Comparison of ENCODE assay signal across 22 cellular contexts in genomic region chr2:190942697-190943096, GRCh38.
"Had no signal": no experiment of that assay in that cellular context is flagged by ENCODE, and none has a peak within 500 bp of the region (broad histone marks: within the 10 kb centered on the region; RNA-seq: fewer than 3 reads in every experiment).

No MANE protein-coding gene starts in this region.

- H3K27me3 Mint-ChIP-seq: activated CD8-positive, alpha-beta T cell treated with anti-CD3 and anti-CD28 coated beads for 36 hours; activated naive CD4-positive, alpha-beta T cell treated with anti-CD3 and anti-CD28 coated beads, Interleukin-2, amount 10 ng/mL, durations not matched to agents 7 days and 5 days; activated naive CD8-positive, alpha-beta T cell treated with anti-CD3 and anti-CD28 coated beads for 36 hours had no signal

- DNase-seq: activated CD4-positive, alpha-beta T cell treated with anti-CD3 and anti-CD28 coated beads, Interleukin-2, amount 50 U/mL, for 1 hour; activated CD4-positive, CD25-positive, alpha-beta regulatory T cell treated with anti-CD3 and anti-CD28 coated beads, Interleukin-2, amount 50 U/mL, for 72 hours; activated CD8-positive, alpha-beta memory T cell treated with anti-CD3 and anti-CD28 coated beads, Interleukin-2, amount 50 U/mL, for 4 hours; activated CD8-positive, alpha-beta T cell treated with anti-CD3 and anti-CD28 coated beads for 36 hours; activated gamma-delta T cell treated with Interleukin-2 at 50 U/mL for 16 hours; activated naive CD4-positive, alpha-beta T cell treated with anti-CD3 and anti-CD28 coated beads, Interleukin-2, amount 10 ng/mL, durations not matched to agents 7 days and 5 days; activated naive CD8-positive, alpha-beta T cell treated with anti-CD3 and anti-CD28 coated beads for 36 hours; activated T-cell treated with anti-CD3 and anti-CD28 coated beads, Interleukin-2, amount 50 U/mL, for 72 hours; brain microvascular endothelial cell; cerebellar nuclear complex; NCI-H1105 treated with DMSO at 0.1 percent for 48 hours; NCI-H1436 treated with DMSO at 0.1 percent for 48 hours; NCI-H187 treated with DMSO at 0.1 percent for 48 hours; NCI-H2081 treated with DMSO at 0.1 percent for 48 hours; NCI-H446; NCI-H524; SHP77 treated with DMSO at 0.1 percent for 48 hours had no signal

- H3K36me3 Mint-ChIP-seq: activated naive CD8-positive, alpha-beta T cell treated with anti-CD3 and anti-CD28 coated beads for 36 hours; WTC11 had no signal

- H3K27ac Mint-ChIP-seq: activated CD8-positive, alpha-beta T cell treated with anti-CD3 and anti-CD28 coated beads for 36 hours; activated naive CD4-positive, alpha-beta T cell treated with anti-CD3 and anti-CD28 coated beads, Interleukin-2, amount 10 ng/mL, durations not matched to agents 7 days and 5 days; activated naive CD8-positive, alpha-beta T cell treated with anti-CD3 and anti-CD28 coated beads for 36 hours; activated T-cell treated with anti-CD3 and anti-CD28 coated beads, Interleukin-2, amount 50 U/mL, for 72 hours; activated T-helper 2 cell treated with anti-CD3 and anti-CD28 coated beads, Interferon-gamma antibody, Interleukin-2, Interleukin-4, amounts not matched to agents 10 μg/mL and 5 μg/mL and 100 μg/mL, durations not matched to agents 14 hours and 24 hours and 36 hours; T-helper 1 cell treated with Interleukin-12 subunit alpha and Interleukin-12 subunit beta and Interleukin-4 antibody, amounts not matched to agents 30 μg/mL and 1 μg/mL, for 36 hours; WTC11 had no signal

- H3K4me3 ChIP-seq: cardiac muscle cell had no signal

- H3K4me3 Mint-ChIP-seq: activated CD8-positive, alpha-beta T cell treated with anti-CD3 and anti-CD28 coated beads for 36 hours; activated naive CD4-positive, alpha-beta T cell treated with anti-CD3 and anti-CD28 coated beads, Interleukin-2, amount 10 ng/mL, durations not matched to agents 7 days and 5 days; activated naive CD8-positive, alpha-beta T cell treated with anti-CD3 and anti-CD28 coated beads for 36 hours; activated T-cell treated with anti-CD3 and anti-CD28 coated beads, Interleukin-2, amount 50 U/mL, for 72 hours; T-helper 1 cell treated with Interleukin-12 subunit alpha and Interleukin-12 subunit beta and Interleukin-4 antibody, amounts not matched to agents 30 μg/mL and 1 μg/mL, for 36 hours; WTC11 had no signal

- H3K27ac ChIP-seq: brain microvascular endothelial cell, cardiac muscle cell had no signal

- ATAC-seq: activated CD8-positive, alpha-beta T cell treated with anti-CD3 and anti-CD28 coated beads for 36 hours; activated T-cell treated with anti-CD3 and anti-CD28 coated beads, Interleukin-2, amount 50 U/mL, for 72 hours; WTC11 had no signal

- FAIRE-seq: colon had no signal

- H3K27me3 ChIP-seq: brain microvascular endothelial cell, cardiac muscle cell had no signal

- H3K9me3 Mint-ChIP-seq: activated CD8-positive, alpha-beta T cell treated with anti-CD3 and anti-CD28 coated beads for 36 hours; activated naive CD4-positive, alpha-beta T cell treated with anti-CD3 and anti-CD28 coated beads, Interleukin-2, amount 10 ng/mL, durations not matched to agents 7 days and 5 days; activated naive CD8-positive, alpha-beta T cell treated with anti-CD3 and anti-CD28 coated beads for 36 hours; activated T-cell treated with anti-CD3 and anti-CD28 coated beads, Interleukin-2, amount 50 U/mL, for 72 hours; activated T-helper 2 cell treated with anti-CD3 and anti-CD28 coated beads, Interferon-gamma antibody, Interleukin-2, Interleukin-4, amounts not matched to agents 10 μg/mL and 5 μg/mL and 100 μg/mL, durations not matched to agents 14 hours and 24 hours and 36 hours; T-helper 1 cell treated with Interleukin-12 subunit alpha and Interleukin-12 subunit beta and Interleukin-4 antibody, amounts not matched to agents 30 μg/mL and 1 μg/mL, for 36 hours; WTC11 had no signal

- H3K36me3 ChIP-seq: brain microvascular endothelial cell, cardiac muscle cell had no signal
